ENCODE assay signal across 32 cellular contexts in the genomic region with DNA sequence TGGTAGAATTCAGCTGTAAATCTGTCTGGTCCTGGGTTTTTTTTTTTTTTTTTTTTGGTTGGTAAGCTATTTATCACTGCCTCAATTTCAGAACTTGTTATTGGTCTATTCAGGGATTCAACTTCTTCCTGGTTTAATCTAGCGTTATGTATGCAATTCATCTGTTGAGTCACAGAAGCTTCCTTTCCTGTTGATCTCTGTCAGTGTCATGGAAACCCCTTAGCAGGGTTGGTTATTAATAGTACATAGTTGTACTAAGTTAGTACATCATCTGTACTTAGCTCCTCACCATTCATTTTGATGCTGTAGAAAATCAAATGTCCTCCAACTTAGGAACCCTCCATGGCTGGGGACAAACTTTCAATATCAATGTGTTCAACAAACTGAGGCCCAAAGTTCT. TPM values are rescaled to one million over a fixed set of nuclear protein-coding genes. Genes with fewer than 3 reads are reported as not detected.
"Had no signal": no experiment of that assay in that cellular context is flagged by ENCODE, and none has a peak within 500 bp of the region (broad histone marks: within the 10 kb centered on the region; RNA-seq: fewer than 3 reads in every experiment).

No MANE protein-coding gene starts in this region.

- H3K27me3 ChIP-seq: ascending aorta, brain microvascular endothelial cell, thyroid gland had no signal

- DNase-seq: activated B cell treated with CpG ODN at 0.5 μM for 24 hours; activated CD4-positive, alpha-beta T cell treated with anti-CD3 and anti-CD28 coated beads for 36 hours; activated CD4-positive, alpha-beta T cell treated with anti-CD3 and anti-CD28 coated beads, Interleukin-2, amount 50 U/mL, for 4 hours; activated CD8-positive, alpha-beta memory T cell treated with anti-CD3 and anti-CD28 coated beads for 24 hours; activated CD8-positive, alpha-beta memory T cell treated with anti-CD3 and anti-CD28 coated beads, Interleukin-2, amount 50 U/mL, for 4 hours; activated naive CD4-positive, alpha-beta T cell; activated T-cell treated with anti-CD3 and anti-CD28 coated beads, Interleukin-2, amount 50 U/mL, for 24 hours; adrenal gland; brain microvascular endothelial cell; central memory CD4-positive, alpha-beta T cell; dorsolateral prefrontal cortex; effector memory CD8-positive, alpha-beta T cell; gastrocnemius medialis; hypothalamus; left cardiac atrium; naive B cell; posterior cingulate gyrus; stimulated activated CD4-positive, alpha-beta T cell treated with anti-CD3 and anti-CD28 coated beads, Interleukin-4, amount 100 ng/mL, for 1 hour; stimulated activated naive CD8-positive, alpha-beta T cell treated with anti-CD3 and anti-CD28 coated beads, Interleukin-15, Interleukin-2, amounts not matched to agents 100 U/mL and 50 U/mL, for 24 hours; thyroid gland had no signal

- H3K4me1 ChIP-seq: adrenal gland, ascending aorta, esophagus muscularis mucosa, gastrocnemius medialis, thyroid gland had no signal

- H3K9me3 ChIP-seq: adrenal gland, ascending aorta, esophagus muscularis mucosa, gastrocnemius medialis, thyroid gland had no signal

- H3K36me3 ChIP-seq: adrenal gland, ascending aorta, brain microvascular endothelial cell, esophagus muscularis mucosa, gastrocnemius medialis, thyroid gland had no signal

- ATAC-seq: activated CD4-positive, alpha-beta T cell treated with anti-CD3 and anti-CD28 coated beads for 36 hours; effector memory CD8-positive, alpha-beta T cell; gastrocnemius medialis; left cardiac atrium; sciatic nerve; stimulated activated naive CD8-positive, alpha-beta T cell treated with anti-CD3 and anti-CD28 coated beads, Interleukin-15, Interleukin-2, amounts not matched to agents 100 U/mL and 50 U/mL, for 24 hours had no signal

- H3K4me3 ChIP-seq: adrenal gland, ascending aorta, dorsolateral prefrontal cortex, esophagus muscularis mucosa, gastrocnemius medialis, thyroid gland had no signal

- H3K27ac ChIP-seq: adrenal gland, ascending aorta, brain microvascular endothelial cell, dorsolateral prefrontal cortex, esophagus muscularis mucosa, gastrocnemius medialis, thyroid gland had no signal

RNA-seq across cellular contexts. Expression of a gene that starts 51.0 kb away (rescaled TPM):
- total RNA-seq: activated B cell treated with CpG ODN at 0.5 μM for 24 hours; activated CD4-positive, alpha-beta T cell treated with anti-CD3 and anti-CD28 coated beads for 36 hours; activated T-helper 2 cell treated with anti-CD3 and anti-CD28 coated beads, Interferon-gamma antibody, Interleukin-2, Interleukin-4, amounts not matched to agents 10 μg/mL and 5 μg/mL and 100 μg/mL, durations not matched to agents 14 hours and 24 hours and 36 hours; adrenal gland; ascending aorta; endothelial cell of umbilical vein; esophagus muscularis mucosa; gastrocnemius medialis; left cardiac atrium; liver; mesenteric fat pad; mucosa of gallbladder; omental fat pad; sciatic nerve; subcutaneous adipose tissue; thyroid gland; ureter had no signal
- polyA plus RNA-seq: adrenal gland, endothelial cell of umbilical vein, liver, neural cell had no signal
